1 cellular context compared by ENCODE assay signal in the genomic region with DNA sequence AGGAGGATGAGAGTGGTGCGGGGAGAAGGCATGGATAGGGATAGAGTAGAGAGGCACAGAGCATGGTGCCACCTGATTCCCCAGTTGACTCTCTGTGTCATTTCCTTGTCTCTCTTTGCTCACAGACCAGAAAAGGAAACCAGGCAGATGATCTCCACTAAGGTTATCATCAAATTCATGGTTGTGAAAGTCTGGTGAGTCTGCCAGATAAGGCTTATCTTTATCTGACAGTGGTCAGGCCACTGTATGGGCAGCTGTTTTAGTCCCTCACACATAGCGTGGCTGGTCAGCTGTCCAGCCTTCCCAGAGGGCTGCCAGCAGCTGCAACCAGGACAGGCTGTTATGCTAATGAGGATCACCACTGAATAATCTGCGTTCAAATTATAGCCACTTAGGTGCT.
A peak's percentile ranks its signal among the peaks of the same experiment; 100 is the strongest.
TF ChIP-seq lines count a peak whose summit lies in the region.

No MANE protein-coding gene starts in this region.

TF ChIP-seq in K562, 482 proteins besides CTCF, POLR2A, EP300 and RAD21 (continued from another document and continues in another):
- no peak for TF ChIP-seq CUX1 (CRISPR knock-in tag; IDR thresholded peaks at IDR 0.05)
- TF ChIP-seq ZKSCAN1 (IDR thresholded peaks at IDR 0.05; ENCODE audit: low read depth, low read length) = peak; percentile 20; the same call in 1 of the 2 replicates
- TF ChIP-seq ZNF717 (CRISPR knock-in tag; IDR thresholded peaks at IDR 0.05) = no peak
- TF ChIP-seq NKRF (IDR thresholded peaks at IDR 0.05; ENCODE audit: borderline replicate concordance) = no peak
- TF ChIP-seq SNRNP70 (optimal IDR thresholded peaks at IDR 0.05; ENCODE audit: low read depth, low read length) = no peak
- TF ChIP-seq SMARCA4 (IDR thresholded peaks at IDR 0.05) = peak; percentile 69; the same call in 1 of the 2 replicates
- no peak for TF ChIP-seq ZNF699 (CRISPR knock-in tag; IDR thresholded peaks at IDR 0.05; ENCODE audit: insufficient replicate concordance)
- no peak for TF ChIP-seq CHAMP1 (IDR thresholded peaks at IDR 0.05)
- TF ChIP-seq ZSCAN32 (CRISPR knock-in tag; IDR thresholded peaks at IDR 0.05) = no peak
- no peak for TF ChIP-seq ELF1 (tag; IDR thresholded peaks at IDR 0.05)
- TF ChIP-seq POLR3G (IDR thresholded peaks at IDR 0.05; ENCODE audit: extremely low read depth, insufficient read length, insufficient replicate concordance) = no peak
- TF ChIP-seq KDM4B (IDR thresholded peaks at IDR 0.05; ENCODE audit: borderline replicate concordance in 2 of 2, low read depth in 1 of 2) = no peak
- TF ChIP-seq MTA2 (IDR thresholded peaks at IDR 0.05; ENCODE audit: low read depth) = peak; percentile 90
- TF ChIP-seq TAL1 (IDR thresholded peaks at IDR 0.05) = peak; percentile 96
- no peak for TF ChIP-seq ZNF24 (IDR thresholded peaks at IDR 0.05)
- peak; percentile 82 for TF ChIP-seq FOSL1 (tag; conservative IDR thresholded peaks at IDR 0.05)
- peak; percentile 96 for TF ChIP-seq ZNF395 (CRISPR knock-in tag; IDR thresholded peaks at IDR 0.05)
- TF ChIP-seq, protein P1, sequence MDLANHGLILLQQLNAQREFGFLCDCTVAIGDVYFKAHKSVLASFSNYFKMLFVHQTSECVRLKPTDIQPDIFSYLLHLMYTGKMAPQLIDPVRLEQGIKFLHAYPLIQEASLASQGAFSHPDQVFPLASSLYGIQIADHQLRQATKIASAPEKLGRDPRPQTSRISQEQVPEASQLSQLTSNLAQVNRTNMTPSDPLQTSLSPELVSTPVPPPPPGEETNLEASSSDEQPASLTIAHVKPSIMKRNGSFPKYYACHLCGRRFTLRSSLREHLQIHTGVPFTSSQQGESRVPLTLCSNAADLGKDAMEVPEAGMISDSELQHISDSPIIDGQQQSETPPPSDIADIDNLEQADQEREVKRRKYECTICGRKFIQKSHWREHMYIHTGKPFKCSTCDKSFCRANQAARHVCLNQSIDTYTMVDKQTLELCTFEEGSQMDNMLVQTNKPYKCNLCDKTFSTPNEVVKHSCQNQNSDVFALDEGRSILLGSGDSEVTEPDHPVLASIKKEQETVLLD (IDR thresholded peaks at IDR 0.05) = no peak
- TF ChIP-seq NR2C2 (CRISPR knock-in tag; IDR thresholded peaks at IDR 0.05) = no peak
- no peak for TF ChIP-seq NR2C2 (tag; IDR thresholded peaks at IDR 0.05)
- TF ChIP-seq ZNF134 (CRISPR knock-in tag; conservative IDR thresholded peaks at IDR 0.05) = peak; percentile 42; the same call in 1 of the 2 replicates
- TF ChIP-seq, protein P2, sequence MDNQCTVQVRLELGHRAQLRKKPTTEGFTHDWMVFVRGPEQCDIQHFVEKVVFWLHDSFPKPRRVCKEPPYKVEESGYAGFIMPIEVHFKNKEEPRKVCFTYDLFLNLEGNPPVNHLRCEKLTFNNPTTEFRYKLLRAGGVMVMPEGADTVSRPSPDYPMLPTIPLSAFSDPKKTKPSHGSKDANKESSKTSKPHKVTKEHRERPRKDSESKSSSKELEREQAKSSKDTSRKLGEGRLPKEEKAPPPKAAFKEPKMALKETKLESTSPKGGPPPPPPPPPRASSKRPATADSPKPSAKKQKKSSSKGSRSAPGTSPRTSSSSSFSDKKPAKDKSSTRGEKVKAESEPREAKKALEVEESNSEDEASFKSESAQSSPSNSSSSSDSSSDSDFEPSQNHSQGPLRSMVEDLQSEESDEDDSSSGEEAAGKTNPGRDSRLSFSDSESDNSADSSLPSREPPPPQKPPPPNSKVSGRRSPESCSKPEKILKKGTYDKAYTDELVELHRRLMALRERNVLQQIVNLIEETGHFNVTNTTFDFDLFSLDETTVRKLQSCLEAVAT (IDR thresholded peaks at IDR 0.05) = no peak
- no peak for TF ChIP-seq KAT2B (IDR thresholded peaks at IDR 0.05; ENCODE audit: low read depth, low read length)
- no peak for TF ChIP-seq ZNF431 (CRISPR knock-in tag; IDR thresholded peaks at IDR 0.05)
- TF ChIP-seq NFE2 (IDR thresholded peaks at IDR 0.05; ENCODE audit: low read depth) = no peak
- TF ChIP-seq RBM25 (IDR thresholded peaks at IDR 0.05; ENCODE audit: low read depth, low read length, severe bottlenecking) = no peak
- TF ChIP-seq ZBTB49 (CRISPR knock-in tag; IDR thresholded peaks at IDR 0.05; ENCODE audit: borderline replicate concordance) = no peak
- peak; percentile 27; the same call in 1 of the 2 replicates for TF ChIP-seq ESRRA (IDR thresholded peaks at IDR 0.05; ENCODE audit: borderline replicate concordance, low read depth)
- TF ChIP-seq, protein P3, sequence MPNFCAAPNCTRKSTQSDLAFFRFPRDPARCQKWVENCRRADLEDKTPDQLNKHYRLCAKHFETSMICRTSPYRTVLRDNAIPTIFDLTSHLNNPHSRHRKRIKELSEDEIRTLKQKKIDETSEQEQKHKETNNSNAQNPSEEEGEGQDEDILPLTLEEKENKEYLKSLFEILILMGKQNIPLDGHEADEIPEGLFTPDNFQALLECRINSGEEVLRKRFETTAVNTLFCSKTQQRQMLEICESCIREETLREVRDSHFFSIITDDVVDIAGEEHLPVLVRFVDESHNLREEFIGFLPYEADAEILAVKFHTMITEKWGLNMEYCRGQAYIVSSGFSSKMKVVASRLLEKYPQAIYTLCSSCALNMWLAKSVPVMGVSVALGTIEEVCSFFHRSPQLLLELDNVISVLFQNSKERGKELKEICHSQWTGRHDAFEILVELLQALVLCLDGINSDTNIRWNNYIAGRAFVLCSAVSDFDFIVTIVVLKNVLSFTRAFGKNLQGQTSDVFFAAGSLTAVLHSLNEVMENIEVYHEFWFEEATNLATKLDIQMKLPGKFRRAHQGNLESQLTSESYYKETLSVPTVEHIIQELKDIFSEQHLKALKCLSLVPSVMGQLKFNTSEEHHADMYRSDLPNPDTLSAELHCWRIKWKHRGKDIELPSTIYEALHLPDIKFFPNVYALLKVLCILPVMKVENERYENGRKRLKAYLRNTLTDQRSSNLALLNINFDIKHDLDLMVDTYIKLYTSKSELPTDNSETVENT (CRISPR knock-in tag; IDR thresholded peaks at IDR 0.05) = no peak
- TF ChIP-seq ASH1L (IDR thresholded peaks at IDR 0.05; ENCODE audit: borderline replicate concordance, low read depth, partially characterized antibody) = no peak
- TF ChIP-seq MTA1 (IDR thresholded peaks at IDR 0.05; ENCODE audit: borderline replicate concordance) = peak; percentile 51; the same call in 1 of the 2 replicates
- peak; percentile 92 for TF ChIP-seq TCF3 (CRISPR knock-in tag; IDR thresholded peaks at IDR 0.05)
- TF ChIP-seq ZNF785 (CRISPR knock-in tag; IDR thresholded peaks at IDR 0.05) = no peak
- TF ChIP-seq CC2D1A (IDR thresholded peaks at IDR 0.05) = peak; percentile 73
- no peak for TF ChIP-seq HDAC8 (tag; IDR thresholded peaks at IDR 0.05)
- TF ChIP-seq ATF1 (CRISPR knock-in tag; IDR thresholded peaks at IDR 0.05) = no peak
- no peak for TF ChIP-seq ATF1 (tag; IDR thresholded peaks at IDR 0.05)
- no peak for TF ChIP-seq TAF1 (IDR thresholded peaks at IDR 0.05; ENCODE audit: control insufficient read depth, extremely low read depth, insufficient read depth, low read length, severe bottlenecking)
- no peak for TF ChIP-seq BMI1 (IDR thresholded peaks at IDR 0.05; ENCODE audit: low read length)
- peak; percentile 90 for TF ChIP-seq ZNF644 (tag; IDR thresholded peaks at IDR 0.05; ENCODE audit: low read depth)
- TF ChIP-seq ETV6 (IDR thresholded peaks at IDR 0.05; ENCODE audit: borderline replicate concordance in 1 of 2, low read depth in 2 of 2, low read length in 1 of 2) = no peak
- no peak for TF ChIP-seq ETV6 (CRISPR knock-in tag; IDR thresholded peaks at IDR 0.05; ENCODE audit: borderline replicate concordance)
- TF ChIP-seq HSF4 (CRISPR knock-in tag; IDR thresholded peaks at IDR 0.05; ENCODE audit: borderline replicate concordance) = no peak
- TF ChIP-seq NFYB (IDR thresholded peaks at IDR 0.05; ENCODE audit: extremely low read depth, insufficient read length) = no peak
- no peak for TF ChIP-seq CREBBP (IDR thresholded peaks at IDR 0.05; ENCODE audit: low read depth, low read length)
- peak; percentile 76; the same call in 1 of the 2 replicates for TF ChIP-seq ZKSCAN8 (CRISPR knock-in tag; IDR thresholded peaks at IDR 0.05)
- TF ChIP-seq EGR1 (conservative IDR thresholded peaks at IDR 0.05) = no peak
